ENCODE assay signal across 12 cellular contexts in the genomic region with DNA sequence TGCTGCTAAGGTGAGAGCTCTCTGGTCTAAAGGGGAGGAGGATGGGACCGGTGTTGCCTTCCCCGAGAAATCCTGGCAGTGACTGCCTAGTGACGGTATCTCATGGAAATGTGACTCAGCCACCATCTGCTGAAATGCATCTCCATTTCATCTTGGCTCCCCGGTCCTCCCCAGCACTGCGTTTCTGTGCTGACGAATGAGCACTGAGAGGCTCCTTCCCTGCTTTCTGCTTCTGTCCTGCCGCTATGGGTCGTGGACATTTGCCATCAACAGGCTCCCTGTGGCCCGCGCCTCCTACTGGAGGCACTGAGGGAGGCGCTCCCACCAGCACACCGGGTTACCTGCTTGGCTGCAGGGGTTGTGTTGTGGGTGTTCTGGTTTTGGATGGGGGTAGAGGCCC. TPM values are rescaled to one million over a fixed set of nuclear protein-coding genes. Genes with fewer than 3 reads are reported as not detected.
DNase-seq lines count a peak whose midpoint lies in the region; ATAC-seq, FAIRE-seq and TF ChIP-seq lines count a peak whose summit lies in the region.
"Had no signal": no experiment of that assay in that cellular context is flagged by ENCODE, and none has a peak within 500 bp of the region (broad histone marks: within the 10 kb centered on the region; RNA-seq: fewer than 3 reads in every experiment).

No MANE protein-coding gene starts in this region.

- FAIRE-seq in D721Med (lab: Jason Lieb, UNC): no peak

- H3K9me3 ChIP-seq in naive thymus-derived CD4-positive, alpha-beta T cell (ENCODE audit: control insufficient read depth in 2 of 3, low read length in 3 of 3): no peaks in the 10 kb centered on the region
- H3K9me3 ChIP-seq in right atrium auricular region: no peaks in the 10 kb centered on the region
- H3K9me3 ChIP-seq: body of pancreas, vagina had no signal

- H3K4me1 Mint-ChIP-seq in endothelial cell (ENCODE audit: unreplicated experiment): peaks cover 22% of the 10 kb centered on the region
- peaks cover 0 to 7% (median 6%) of the 10 kb centered on the region in 7 donors for H3K4me1 Mint-ChIP-seq in naive thymus-derived CD4-positive, alpha-beta T cell
- no peaks in the 10 kb centered on the region for H3K4me1 Mint-ChIP-seq in activated naive CD4-positive, alpha-beta T cell treated with anti-CD3 and anti-CD28 coated beads for 36 hours (ENCODE audit: low read depth)

- H3K36me3 Mint-ChIP-seq in endothelial cell (ENCODE audit: low read depth, unreplicated experiment): peaks cover 2% of the 10 kb centered on the region
- H3K36me3 Mint-ChIP-seq in naive thymus-derived CD4-positive, alpha-beta T cell: peaks cover 0 to 3% (median 0%) of the 10 kb centered on the region in 5 donors
- H3K36me3 Mint-ChIP-seq in activated naive CD4-positive, alpha-beta T cell treated with anti-CD3 and anti-CD28 coated beads for 36 hours (ENCODE audit: low read depth): no peaks in the 10 kb centered on the region

- H3K4me1 ChIP-seq in naive thymus-derived CD4-positive, alpha-beta T cell (ENCODE audit: control insufficient read depth in 2 of 2, insufficient read depth in 2 of 2, low read length in 2 of 2): no peaks in the 10 kb centered on the region
- H3K4me1 ChIP-seq in right atrium auricular region: no peaks in the 10 kb centered on the region
- H3K4me1 ChIP-seq: body of pancreas, vagina had no signal

- H3K27me3 Mint-ChIP-seq in endothelial cell (ENCODE audit: unreplicated experiment): peaks cover 6% of the 10 kb centered on the region
- H3K27me3 Mint-ChIP-seq in naive thymus-derived CD4-positive, alpha-beta T cell: peaks cover 2 to 14% (median 6%) of the 10 kb centered on the region in 5 donors
- H3K27me3 Mint-ChIP-seq in activated naive CD4-positive, alpha-beta T cell treated with anti-CD3 and anti-CD28 coated beads for 36 hours (ENCODE audit: low read depth): peaks cover 5% of the 10 kb centered on the region

- H3K27ac ChIP-seq in naive thymus-derived CD4-positive, alpha-beta T cell (ENCODE audit: low read depth, low read length): no peak overlapping the region
- no peak overlapping the region for H3K27ac ChIP-seq in right atrium auricular region
- H3K27ac ChIP-seq: body of pancreas, vagina had no signal

- DNase-seq in Daoy (ENCODE audit: low read depth) (peak; percentile 44), LNCaP clone FGC (ENCODE audit: low read depth) (no peak), endothelial cell (ENCODE audit: low spot score) (peak; percentile 46), pons (ENCODE audit: low spot score) (peak; percentile 27), right atrium auricular region (ENCODE audit: low spot score) (no peak), D721Med (ENCODE audit: insufficient read length, low spot score) (no peak)
- no peak for DNase-seq in naive thymus-derived CD4-positive, alpha-beta T cell
- no peak for DNase-seq in activated naive CD4-positive, alpha-beta T cell treated with anti-CD3 and anti-CD28 coated beads for 36 hours
- DNase-seq: NCI-H524 had no signal

- H3K4me3 ChIP-seq in LNCaP clone FGC (ENCODE audit: low read depth, low read length): no peak overlapping the region
- no peak overlapping the region for H3K4me3 ChIP-seq in naive thymus-derived CD4-positive, alpha-beta T cell (ENCODE audit: low read length)
- no peak overlapping the region for H3K4me3 ChIP-seq in right atrium auricular region
- H3K4me3 ChIP-seq: body of pancreas, vagina had no signal

- ATAC-seq in naive thymus-derived CD4-positive, alpha-beta T cell: no peak
- ATAC-seq: body of pancreas had no signal

- H3K36me3 ChIP-seq in naive thymus-derived CD4-positive, alpha-beta T cell (ENCODE audit: control insufficient read depth in 2 of 3, insufficient read depth in 3 of 3, low read length in 3 of 3): no peaks in the 10 kb centered on the region
- H3K36me3 ChIP-seq in right atrium auricular region: no peaks in the 10 kb centered on the region
- H3K36me3 ChIP-seq: vagina had no signal

- CTCF ChIA-PET in naive thymus-derived CD4-positive, alpha-beta T cell (lab: Charles Lee): interaction anchor here (0.7 kb wide), 1 partner anchor 613 kb away, joined by 4 read pairs; no protein-coding TSS in a partner anchor
- CTCF ChIA-PET in activated naive CD4-positive, alpha-beta T cell treated with anti-CD3 and anti-CD28 coated beads for 36 hours (lab: Charles Lee): interaction anchor here (1.7 to 2.0 kb wide), 2 partner anchors 10 to 12 kb away, joined by 6 to 7 read pairs; no protein-coding TSS in a partner anchor

- POLR2A ChIA-PET in naive thymus-derived CD4-positive, alpha-beta T cell (lab: Charles Lee): interaction anchor here (0.6 kb wide), 1 partner anchor 14 kb away, joined by 3 read pairs; a partner anchor contains a TSS

- no peak overlapping the region for H3K4me3 Mint-ChIP-seq in endothelial cell (ENCODE audit: unreplicated experiment)
- H3K4me3 Mint-ChIP-seq in naive thymus-derived CD4-positive, alpha-beta T cell: no peak overlapping the region
- H3K4me3 Mint-ChIP-seq in activated naive CD4-positive, alpha-beta T cell treated with anti-CD3 and anti-CD28 coated beads for 36 hours: no peak overlapping the region
- H3K4me3 Mint-ChIP-seq: T-helper 1 cell treated with Interleukin-12 subunit alpha and Interleukin-12 subunit beta and Interleukin-4 antibody, amounts not matched to agents 30 μg/mL and 1 μg/mL, for 36 hours had no signal

- intact Hi-C loops in naive thymus-derived CD4-positive, alpha-beta T cell (cut with micrococcal nuclease): no loop called here
- intact Hi-C loops in activated naive CD4-positive, alpha-beta T cell treated with anti-CD3 and anti-CD28 coated beads for 36 hours (cut with micrococcal nuclease): no loop called here

- no peaks in the 10 kb centered on the region for H3K9me3 Mint-ChIP-seq in endothelial cell (ENCODE audit: unreplicated experiment)
- no peaks in the 10 kb centered on the region for H3K9me3 Mint-ChIP-seq in naive thymus-derived CD4-positive, alpha-beta T cell
- H3K9me3 Mint-ChIP-seq in activated naive CD4-positive, alpha-beta T cell treated with anti-CD3 and anti-CD28 coated beads for 36 hours: no peaks in the 10 kb centered on the region
- H3K9me3 Mint-ChIP-seq: T-helper 1 cell treated with Interleukin-12 subunit alpha and Interleukin-12 subunit beta and Interleukin-4 antibody, amounts not matched to agents 30 μg/mL and 1 μg/mL, for 36 hours had no signal

- H3K27ac Mint-ChIP-seq in endothelial cell (ENCODE audit: unreplicated experiment): no peak overlapping the region
- no peak overlapping the region for H3K27ac Mint-ChIP-seq in naive thymus-derived CD4-positive, alpha-beta T cell
- no peak overlapping the region for H3K27ac Mint-ChIP-seq in activated naive CD4-positive, alpha-beta T cell treated with anti-CD3 and anti-CD28 coated beads for 36 hours

- H3K27me3 ChIP-seq in naive thymus-derived CD4-positive, alpha-beta T cell (ENCODE audit: control insufficient read depth in 2 of 2, insufficient read depth in 2 of 2, low read length in 2 of 2): no peaks in the 10 kb centered on the region
- H3K27me3 ChIP-seq in right atrium auricular region: no peaks in the 10 kb centered on the region
- H3K27me3 ChIP-seq: body of pancreas, vagina had no signal

- TF ChIP-seq CTCF in LNCaP clone FGC (IDR thresholded peaks at IDR 0.05; ENCODE audit: control insufficient read depth, extremely low read depth, insufficient read depth) (peak; percentile 50; the same call in 1 of the 2 replicates), endothelial cell (IDR thresholded peaks at IDR 0.05; ENCODE audit: unreplicated experiment) (peak; percentile 48), right atrium auricular region (IDR thresholded peaks at IDR 0.05) (no peak), D721Med (IDR thresholded peaks at IDR 0.05; ENCODE audit: insufficient read depth, missing control alignments) (no peak)

RNA-seq across cellular contexts. Expression of a gene that starts 13.5 kb away (rescaled TPM):
- total RNA-seq in Daoy (2014; rRNA removed; shearing (Covaris generic)): 119 and 137 TPM in 2 replicates
- total RNA-seq in endothelial cell (ENCODE audit: unreplicated experiment) (367 TPM), right atrium auricular region (10 to 100 TPM; 59.3 to 76.1 TPM)
- total RNA-seq in naive thymus-derived CD4-positive, alpha-beta T cell: 10 to 100 TPM; 63.9 to 98.9 (median 71.0) TPM
- 100 to 1,000 TPM; 129 to 131 TPM for polyA plus RNA-seq in naive thymus-derived CD4-positive, alpha-beta T cell
- total RNA-seq in activated naive CD4-positive, alpha-beta T cell treated with anti-CD3 and anti-CD28 coated beads for 36 hours: 100 to 1,000 TPM in 1 of 2 experiments, 10 to 100 TPM in 1; 98.1 to 100 TPM

RNA-seq across cellular contexts. Expression of a gene that starts 41.7 kb away (rescaled TPM):
- not detected in 2 replicates for total RNA-seq in Daoy (2014; rRNA removed; shearing (Covaris generic))
- total RNA-seq in endothelial cell (ENCODE audit: unreplicated experiment) (0.62 TPM), right atrium auricular region (not detected)
- 1 to 10 TPM in 4 of 5 experiments, under 1 TPM in 1; 0.35 to 3.8 (median 1.3) TPM for total RNA-seq in naive thymus-derived CD4-positive, alpha-beta T cell
- polyA plus RNA-seq in naive thymus-derived CD4-positive, alpha-beta T cell: under 1 TPM; 0.67 to 0.69 TPM
- total RNA-seq in activated naive CD4-positive, alpha-beta T cell treated with anti-CD3 and anti-CD28 coated beads for 36 hours: not detected
- total RNA-seq: vagina had no signal

Comparison
In these comparisons a context has a peak if more than half of its experiments do, and no peak if none do; other contexts are left out.
1. DNase-seq: peak in Daoy (single experiment), endothelial cell (single experiment) and pons (single experiment); none in LNCaP clone FGC (single experiment), naive thymus-derived CD4-positive, alpha-beta T cell (0 of 9), activated naive CD4-positive, alpha-beta T cell treated with anti-CD3 and anti-CD28 coated beads for 36 hours (single experiment), right atrium auricular region (single experiment) and D721Med (single experiment).
2. CTCF ChIP-seq: peak in LNCaP clone FGC (single experiment) and endothelial cell (single experiment); none in right atrium auricular region (0 of 2) and D721Med (single experiment).